Comparison of ENCODE assay signal across 10 cellular contexts in genomic region chr16:49513040-49513439, GRCh38.
A peak's percentile ranks its signal among the peaks of the same experiment; 100 is the strongest.
DNase-seq lines count a peak whose midpoint lies in the region; ATAC-seq lines count a peak whose summit lies in the region.
"Had no signal": no experiment of that assay in that cellular context is flagged by ENCODE, and none has a peak within 500 bp of the region (broad histone marks: within the 10 kb centered on the region; RNA-seq: fewer than 3 reads in every experiment).

No MANE protein-coding gene starts in this region.

- in situ Hi-C loops in SK-MEL-5 (cut with HindIII; ENCODE audit: low pct_unique_long_range_greater_than_20kb, low sequenced_read_pairs): no loop called here

- no peak overlapping the region for H3K4me3 ChIP-seq in H7 (ENCODE audit: insufficient read depth, low read depth, low read length)
- H3K4me3 ChIP-seq: heart right ventricle had no signal

- ATAC-seq in HG03354 (IDR thresholded peaks at IDR 0.05; ENCODE audit: poor library complexity, severe bottlenecking, unreplicated experiment): no peak
- ATAC-seq: stimulated activated memory B cell treated with anti-CD40 and anti-IgM and Interleukin-4, amounts not matched to agents 10 μg/mL and 1 μg/mL and 100 μg/mL, for 72 hours had no signal

- H3K27me3 ChIP-seq in H7 (ENCODE audit: control insufficient read depth, insufficient read depth, low read length): no peaks in the 10 kb centered on the region
- H3K27me3 ChIP-seq: heart right ventricle had no signal

- peak; percentile 9 for DNase-seq in DMS53 (lab: John Stamatoyannopoulos, UW)
- DNase-seq in DMS53 treated with DMSO at 0.1 percent for 48 hours (lab: John Stamatoyannopoulos, UW; ENCODE audit: unreplicated experiment): no peak
- DNase-seq in H7: peak; percentile 89
- peak; percentile 24 for DNase-seq in SK-MEL-5 (ENCODE audit: low read depth, low spot score)
- peak; percentile 66 for DNase-seq in left kidney (ENCODE audit: low read depth, low spot score)
- DNase-seq in LoVo (ENCODE audit: low spot score): no peak
- DNase-seq in amniotic stem cell (lab: John Stamatoyannopoulos, UW): no peak
- DNase-seq: heart right ventricle had no signal

- no peaks in the 10 kb centered on the region for H3K36me3 ChIP-seq in H7 (replicated peaks; ENCODE audit: control insufficient read depth, insufficient read depth, low read length)
- H3K36me3 ChIP-seq: heart right ventricle had no signal

Comparison
In these comparisons a context has a peak if more than half of its experiments do, and no peak if none do; other contexts are left out.
1. DNase-seq: peak in DMS53 (single experiment), H7 (single experiment), SK-MEL-5 (single experiment) and left kidney (single experiment); none in DMS53 treated with DMSO at 0.1 percent for 48 hours (single experiment), LoVo (single experiment) and amniotic stem cell (single experiment).